8 cellular contexts compared by ENCODE assay signal in the genomic region with DNA sequence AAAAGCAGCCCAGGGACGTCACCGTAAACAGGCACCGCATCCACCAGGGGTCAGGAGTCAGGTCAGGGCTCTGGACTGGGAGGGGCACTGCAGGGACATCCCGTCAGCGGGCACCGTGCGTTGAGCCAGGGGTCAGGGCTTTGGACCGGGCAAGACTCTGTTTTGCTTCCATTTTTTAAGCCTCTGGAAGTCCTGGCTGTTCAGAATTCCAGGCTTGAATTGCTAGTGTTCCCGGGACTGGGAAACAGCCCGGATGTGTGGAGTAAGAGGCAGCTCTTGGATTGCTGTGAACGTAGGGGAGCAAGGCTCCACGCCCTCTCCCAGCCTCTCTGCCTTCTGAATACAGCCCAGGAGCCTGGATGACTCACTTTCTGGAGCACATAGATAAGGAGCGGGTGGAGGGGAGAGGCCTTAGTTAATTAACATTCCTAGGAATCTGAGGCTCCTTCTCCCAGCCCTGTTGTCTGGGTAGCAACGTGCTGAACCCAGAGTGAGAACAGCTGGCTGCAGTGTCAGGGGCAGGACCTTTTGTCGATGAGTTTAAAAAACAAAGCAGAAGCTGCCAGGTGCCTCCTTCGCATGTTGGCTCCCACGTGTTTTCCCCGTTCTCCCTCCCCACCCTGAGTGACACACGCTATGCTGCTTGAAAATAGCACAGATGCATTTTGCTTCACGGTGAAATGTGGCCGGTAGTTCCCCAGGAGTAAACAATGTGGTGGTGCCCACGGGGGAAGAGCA. TPM values are rescaled to one million over a fixed set of nuclear protein-coding genes. Genes with fewer than 3 reads are reported as not detected.
DNase-seq lines count a peak whose midpoint lies in the region; ATAC-seq and TF ChIP-seq lines count a peak whose summit lies in the region.

No MANE protein-coding gene starts in this region.

- H3K4me1 ChIP-seq in upper lobe of left lung, result peaks cover 31 to 66% (median 47%) of the 10 kb centered on the region in 4 donors
- H3K4me1 ChIP-seq in Karpas-422 (ENCODE audit: low read length), result no peaks in the 10 kb centered on the region

- H3K27ac Mint-ChIP-seq in activated T-cell treated with anti-CD3 and anti-CD28 coated beads, Interleukin-2, amount 50 U/mL, for 24 hours, result peak overlapping the region; percentile 40
- peak overlapping the region; percentile 97 for H3K27ac Mint-ChIP-seq in mesothelial cell of epicardium

- no peaks in the 10 kb centered on the region for H3K27me3 Mint-ChIP-seq in activated T-cell treated with anti-CD3 and anti-CD28 coated beads, Interleukin-2, amount 50 U/mL, for 24 hours
- H3K27me3 Mint-ChIP-seq in mesothelial cell of epicardium (ENCODE audit: low read depth), result no peaks in the 10 kb centered on the region

- H3K4me2 ChIP-seq in Karpas-422 (ENCODE audit: low read depth, low read length, poor library complexity, severe bottlenecking), result no peak overlapping the region

- no peaks in the 10 kb centered on the region for H3K36me3 ChIP-seq in upper lobe of left lung
- no peaks in the 10 kb centered on the region for H3K36me3 ChIP-seq in Karpas-422 (ENCODE audit: insufficient read depth, low read length)

- H3K4me3 ChIP-seq in upper lobe of left lung (peak overlapping the region in 2 of 4 donors; percentile 2 to 24), Karpas-422 (ENCODE audit: low read length) (no peak overlapping the region)

- H4K20me1 ChIP-seq in Karpas-422 (ENCODE audit: insufficient read depth, low read depth, low read length), result no peaks in the 10 kb centered on the region

- no peaks in the 10 kb centered on the region for H3K79me2 ChIP-seq in Karpas-422 (ENCODE audit: low read length)

- H3K9me2 ChIP-seq in Karpas-422 (replicated peaks; ENCODE audit: insufficient read depth, low read length), result no peaks in the 10 kb centered on the region

- H3K36me3 Mint-ChIP-seq in activated T-cell treated with anti-CD3 and anti-CD28 coated beads, Interleukin-2, amount 50 U/mL, for 24 hours (ENCODE audit: low read depth), result peaks cover 9% of the 10 kb centered on the region
- peaks cover 12% of the 10 kb centered on the region for H3K36me3 Mint-ChIP-seq in mesothelial cell of epicardium

- no peak overlapping the region for H2AFZ ChIP-seq in Karpas-422 (ENCODE audit: low read length)

- ATAC-seq in HG02884 (IDR thresholded peaks at IDR 0.05; ENCODE audit: unreplicated experiment) (peak; percentile 78), upper lobe of left lung (ENCODE audit: low FRiP score in 2 of 2) (peak; percentile 95)

- no peak overlapping the region for H3K9ac ChIP-seq in Karpas-422 (ENCODE audit: low read length)

- WGBS in upper lobe of left lung, 2 donors, result 20% methylated on average over 19 to 22 of the region's 22 CpGs

- H3K4me3 Mint-ChIP-seq in activated T-cell treated with anti-CD3 and anti-CD28 coated beads, Interleukin-2, amount 50 U/mL, for 24 hours, result no peak overlapping the region
- H3K4me3 Mint-ChIP-seq in mesothelial cell of epicardium, result peak overlapping the region; percentile 26

- no peaks in the 10 kb centered on the region for H3K9me3 ChIP-seq in upper lobe of left lung
- no peaks in the 10 kb centered on the region for H3K9me3 ChIP-seq in Karpas-422 (ENCODE audit: low read length)

- no peaks in the 10 kb centered on the region for H3K9me3 Mint-ChIP-seq in activated T-cell treated with anti-CD3 and anti-CD28 coated beads, Interleukin-2, amount 50 U/mL, for 24 hours
- H3K9me3 Mint-ChIP-seq in mesothelial cell of epicardium, result peaks cover 7% of the 10 kb centered on the region

- H3K27ac ChIP-seq in epithelial cell of prostate (peak overlapping the region; percentile 36), upper lobe of left lung (peak overlapping the region; percentile 81 to 85 (median 84)), Karpas-422 (ENCODE audit: low read length) (no peak overlapping the region)

- H3K4me1 Mint-ChIP-seq in activated T-cell treated with anti-CD3 and anti-CD28 coated beads, Interleukin-2, amount 50 U/mL, for 24 hours (ENCODE audit: low read depth), result peaks cover 40% of the 10 kb centered on the region
- H3K4me1 Mint-ChIP-seq in mesothelial cell of epicardium, result peaks cover 68% of the 10 kb centered on the region

- TF ChIP-seq CTCF in mesothelial cell of epicardium (IDR thresholded peaks at IDR 0.05; ENCODE audit: unreplicated experiment) (no peak), upper lobe of left lung (IDR thresholded peaks at IDR 0.05) (peak in 1 of 6 experiments; percentile 25)

- DNase-seq in activated T-cell treated with anti-CD3 and anti-CD28 coated beads, Interleukin-2, amount 50 U/mL, for 24 hours, result no peak
- no peak for DNase-seq in activated T-cell treated with anti-CD3 and anti-CD28 coated beads, Interleukin-2, amount 50 U/mL, for 1 hour
- peak; percentile 72 for DNase-seq in RKO (ENCODE audit: low spot score)
- DNase-seq in epithelial cell of prostate (ENCODE audit: low read depth, low spot score), result peak; percentile 60
- peak; percentile 31 to 68 for DNase-seq in mesothelial cell of epicardium (ENCODE audit: low spot score in 2 of 2, unreplicated experiment in 2 of 2)
- peak; percentile 73 to 93 for DNase-seq in upper lobe of left lung
- DNase-seq in Karpas-422, result no peak

- TF ChIP-seq EP300 in upper lobe of left lung (IDR thresholded peaks at IDR 0.05), result peak in 2 of 4 donors; percentile 34 to 39

- TF ChIP-seq POLR2A in upper lobe of left lung (IDR thresholded peaks at IDR 0.05), result peak in 1 of 4 donors; percentile 32

- no peaks in the 10 kb centered on the region for H3K27me3 ChIP-seq in upper lobe of left lung
- no peaks in the 10 kb centered on the region for H3K27me3 ChIP-seq in Karpas-422 (ENCODE audit: low read length)

RNA-seq across cellular contexts. Expression of gene ATP11A, which starts 21.9 kb away (rescaled TPM):
- total RNA-seq in mesothelial cell of epicardium (107 to 114 TPM (median 112 TPM) in 3 replicates), upper lobe of left lung (100 to 1,000 TPM; 159 to 285 (median 260) TPM)
- 0.11 and 0.83 TPM in 2 replicates for total RNA-seq in Karpas-422 (2014; rRNA removed; shearing (Covaris generic); ENCODE audit: low replicate concordance)

Comparison
In these comparisons a context has a peak if more than half of its experiments do, and no peak if none do; other contexts are left out.
1. DNase-seq: peak in RKO (single experiment), epithelial cell of prostate (single experiment), mesothelial cell of epicardium (2 of 2) and upper lobe of left lung (2 of 2); none in activated T-cell treated with anti-CD3 and anti-CD28 coated beads, Interleukin-2, amount 50 U/mL, for 24 hours (single experiment), activated T-cell treated with anti-CD3 and anti-CD28 coated beads, Interleukin-2, amount 50 U/mL, for 1 hour (single experiment) and Karpas-422 (single experiment).
2. RNA of gene ATP11A, which starts 21.9 kb away (total RNA-seq): 159 to 285 TPM in upper lobe of left lung and 107 to 114 TPM in mesothelial cell of epicardium; 0.11 to 0.83 TPM in Karpas-422; every median in the first group is over 10 times any median in the second.